35 cellular contexts compared by ENCODE assay signal in genomic region chr2:198691236-198691635, GRCh38.
"Had no signal": no experiment of that assay in that cellular context is flagged by ENCODE, and none has a peak within 500 bp of the region (broad histone marks: within the 10 kb centered on the region; RNA-seq: fewer than 3 reads in every experiment).

No MANE protein-coding gene starts in this region.

- H3K27me3 ChIP-seq: MG63 had no signal

- H3K9me3 ChIP-seq: MG63 had no signal

- DNase-seq: Karpas-422, Kasumi-1, MG63, MM.1S, MV-4-11, NCI-H1048, NCI-H1092, NCI-H1092 treated with DMSO at 0.1 percent for 48 hours, NCI-H1105, NCI-H1105 treated with DMSO at 0.1 percent for 48 hours, NCI-H1417, NCI-H1417 treated with DMSO at 0.1 percent for 48 hours, NCI-H1436, NCI-H1436 treated with DMSO at 0.1 percent for 48 hours, NCI-H146, NCI-H1694, NCI-H1694 treated with DMSO at 0.1 percent for 48 hours, NCI-H187, NCI-H187 treated with DMSO at 0.1 percent for 48 hours, NCI-H1930, NCI-H2029, NCI-H2029 treated with DMSO at 0.1 percent for 48 hours, NCI-H2081, NCI-H2081 treated with DMSO at 0.1 percent for 48 hours, NCI-H2107, NCI-H2171, NCI-H2171 treated with DMSO at 0.1 percent for 48 hours, NCI-H2227 treated with DMSO at 0.1 percent for 48 hours, NCI-H226, NCI-H345, NCI-H446, NCI-H446 treated with DMSO at 0.1 percent for 48 hours, NCI-H510A, NCI-H510A treated with DMSO at 0.1 percent for 48 hours, NCI-H524 had no signal

- H3K4me3 ChIP-seq: MG63 had no signal

- H3K36me3 ChIP-seq: MG63 had no signal
